Comparison of ENCODE assay signal across 12 cellular contexts in the genomic region with DNA sequence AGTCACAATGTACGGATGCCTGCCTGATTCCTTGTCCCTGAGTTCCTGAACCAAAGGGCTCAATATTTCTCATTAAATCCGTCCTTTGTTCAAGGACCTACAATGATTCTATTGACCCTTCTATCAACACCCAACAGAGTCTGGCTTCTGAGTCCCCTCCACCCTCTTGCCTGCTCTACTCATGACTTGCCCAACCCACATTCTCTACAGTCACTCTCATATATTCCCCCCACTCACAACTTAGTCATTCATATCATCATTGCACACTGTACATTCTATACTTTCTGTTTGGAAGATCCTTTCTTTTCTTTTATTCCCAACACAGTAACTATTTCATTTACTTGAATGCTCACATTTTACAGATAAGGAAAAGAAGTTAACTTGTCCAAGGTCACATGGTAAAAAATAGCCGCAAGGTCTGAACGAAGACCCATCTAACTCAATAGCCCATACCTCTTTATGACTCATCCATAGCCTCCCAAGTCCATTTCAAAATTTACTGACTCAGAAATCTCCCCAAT. TPM values are rescaled to one million over a fixed set of nuclear protein-coding genes. Genes with fewer than 3 reads are reported as not detected.
DNase-seq lines count a peak whose midpoint lies in the region; ATAC-seq and TF ChIP-seq lines count a peak whose summit lies in the region.
"Had no signal": no experiment of that assay in that cellular context is flagged by ENCODE, and none has a peak within 500 bp of the region (broad histone marks: within the 10 kb centered on the region; RNA-seq: fewer than 3 reads in every experiment).

No MANE protein-coding gene starts in this region.

- H3K27ac ChIP-seq in ascending aorta (peak overlapping the region; percentile 97 to 99), subcutaneous abdominal adipose tissue (ENCODE audit: low read depth, low read length) (peak overlapping the region; percentile 100)
- H3K27ac ChIP-seq: cardiac muscle cell, Peyer's patch had no signal

- peak; percentile 37 for DNase-seq in activated naive CD4-positive, alpha-beta T cell treated with Interleukin-2 at 50 U/mL for 16 hours
- no peak for DNase-seq in activated naive CD4-positive, alpha-beta T cell (lab: John Stamatoyannopoulos, UW)
- DNase-seq in ascending aorta (ENCODE audit: low spot score in 2 of 2) (no peak), inferior parietal cortex (ENCODE audit: extremely low spot score) (peak; percentile 60), DMS79 (lab: John Stamatoyannopoulos, UW) (no peak), NOMO-1 treated with dmso at 0.1 percent for 144 hours (lab: John Stamatoyannopoulos, UW; ENCODE audit: unreplicated experiment) (no peak)
- DNase-seq: AML-193, NCI-H2107, Peyer's patch had no signal

- no peak for TF ChIP-seq CTCF in ascending aorta (IDR thresholded peaks at IDR 0.05)

- H3K9me3 ChIP-seq in ascending aorta (no peaks in the 10 kb centered on the region), subcutaneous abdominal adipose tissue (ENCODE audit: control insufficient read depth in 5 of 5, low read length in 5 of 5) (no peaks in the 10 kb centered on the region)
- H3K9me3 ChIP-seq: Peyer's patch had no signal

- no peak for ATAC-seq in GM18520 (IDR thresholded peaks at IDR 0.05; ENCODE audit: unreplicated experiment)

- H3K27me3 ChIP-seq in ascending aorta (no peaks in the 10 kb centered on the region), subcutaneous abdominal adipose tissue (ENCODE audit: control insufficient read depth in 5 of 5, insufficient read depth in 4 of 5, low read length in 5 of 5) (no peaks in the 10 kb centered on the region)
- H3K27me3 ChIP-seq: cardiac muscle cell, Peyer's patch had no signal

- H3K36me3 ChIP-seq in ascending aorta (peaks cover 0 to 12% of the 10 kb centered on the region in 2 donors), subcutaneous abdominal adipose tissue (ENCODE audit: control insufficient read depth in 5 of 5, insufficient read depth in 5 of 5, low read length in 5 of 5) (peaks cover 0 to 13% (median 2%) of the 10 kb centered on the region in 5 donors)
- H3K36me3 ChIP-seq: cardiac muscle cell had no signal

- no peak overlapping the region for H3K9ac ChIP-seq in subcutaneous abdominal adipose tissue (ENCODE audit: low read length in 5 of 5)

- intact Hi-C loops in ascending aorta (cut with DNase I), result loop anchor here (5.0 kb wide), 1 partner anchor 45 kb away; no protein-coding TSS in a partner anchor

- H3K4me3 ChIP-seq in ascending aorta, result no peak overlapping the region
- no peak overlapping the region for H3K4me3 ChIP-seq in subcutaneous abdominal adipose tissue (ENCODE audit: low read depth in 1 of 5, low read length in 5 of 5)
- H3K4me3 ChIP-seq: cardiac muscle cell, Peyer's patch had no signal

- H3K4me1 ChIP-seq in ascending aorta (peaks cover 12 to 19% of the 10 kb centered on the region in 2 donors), subcutaneous abdominal adipose tissue (ENCODE audit: control insufficient read depth in 5 of 5, insufficient read depth in 5 of 5, low read length in 5 of 5) (peaks cover 0 to 53% (median 42%) of the 10 kb centered on the region in 5 donors)

RNA-seq across cellular contexts. Expression of gene OTUD7B, which starts 3.6 kb away (rescaled TPM):
- total RNA-seq in ascending aorta, result 7.1 TPM

Comparison
In these comparisons a context has a peak if more than half of its experiments do, and no peak if none do; other contexts are left out.
1. DNase-seq: peak in activated naive CD4-positive, alpha-beta T cell treated with Interleukin-2 at 50 U/mL for 16 hours (single experiment) and inferior parietal cortex (single experiment); none in activated naive CD4-positive, alpha-beta T cell (0 of 4), ascending aorta (0 of 2), DMS79 (single experiment) and NOMO-1 treated with dmso at 0.1 percent for 144 hours (single experiment).